7 cellular contexts compared by ENCODE assay signal in the genomic region with DNA sequence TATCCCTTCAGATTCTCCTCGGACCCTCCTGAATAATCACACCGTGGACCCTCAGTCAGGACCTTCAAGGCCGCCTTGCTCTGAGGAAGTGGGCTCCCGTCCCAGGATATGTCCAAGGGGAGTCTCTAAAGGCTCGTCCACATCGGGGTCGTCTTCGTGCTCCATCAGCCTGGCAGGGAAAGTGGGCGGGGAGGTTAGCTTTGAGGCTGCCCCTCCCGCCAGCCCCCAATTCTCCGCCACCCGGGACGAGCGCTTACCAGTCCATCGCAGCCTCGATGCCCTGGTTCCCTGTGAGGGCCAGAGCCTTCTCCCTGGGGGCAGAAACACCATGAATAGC. TPM values are rescaled to one million over a fixed set of nuclear protein-coding genes. Genes with fewer than 3 reads are reported as not detected.
A peak's percentile ranks its signal among the peaks of the same experiment; 100 is the strongest.
DNase-seq lines count a peak whose midpoint lies in the region; ATAC-seq and TF ChIP-seq lines count a peak whose summit lies in the region.

No MANE protein-coding gene starts in this region.

- H3K36me3 Mint-ChIP-seq in activated CD8-positive, alpha-beta T cell treated with anti-CD3 and anti-CD28 coated beads, Interleukin-2, amount 10 ng/mL, durations not matched to agents 7 days and 5 days (ENCODE audit: low read depth), result peaks cover 36% of the 10 kb centered on the region

- DNase-seq in activated CD8-positive, alpha-beta T cell treated with anti-CD3 and anti-CD28 coated beads, Interleukin-2, amount 10 ng/mL, durations not matched to agents 7 days and 5 days, result no peak
- DNase-seq in GM13977 (ENCODE audit: low spot score), result no peak

- peaks cover 47% of the 10 kb centered on the region for H3K4me1 Mint-ChIP-seq in activated CD8-positive, alpha-beta T cell treated with anti-CD3 and anti-CD28 coated beads, Interleukin-2, amount 10 ng/mL, durations not matched to agents 7 days and 5 days (ENCODE audit: low read depth)

- POLR2A ChIA-PET in activated CD8-positive, alpha-beta T cell treated with anti-CD3 and anti-CD28 coated beads, Interleukin-2, amount 10 ng/mL, durations not matched to agents 7 days and 5 days (lab: Charles Lee), result interaction anchor here (0.6 to 3.4 kb wide), 8 partner anchors 14 to 176 kb away, joined by 3 to 24 read pairs (median 4); a partner anchor contains a TSS

- in situ Hi-C loops in GM13977 (cut with MboI; ENCODE audit: low pct_unique_long_range_greater_than_20kb, low sequenced_read_pairs, unreplicated experiment), result no loop called here

- no peaks in the 10 kb centered on the region for H3K9me3 ChIP-seq in iPS-18c (ENCODE audit: control insufficient read depth, insufficient read depth, low read length)
- H3K9me3 ChIP-seq in stomach smooth muscle (ENCODE audit: control insufficient read depth in 2 of 2, low read length in 2 of 2), result no peaks in the 10 kb centered on the region

- CTCF ChIA-PET in activated CD8-positive, alpha-beta T cell treated with anti-CD3 and anti-CD28 coated beads, Interleukin-2, amount 10 ng/mL, durations not matched to agents 7 days and 5 days (lab: Charles Lee), result interaction anchor here (7.0 kb wide), 1 partner anchor 16 kb away, joined by 77 read pairs; no protein-coding TSS in a partner anchor

- peak overlapping the region; percentile 96 for H3K9ac ChIP-seq in stomach smooth muscle (ENCODE audit: low read length in 2 of 2)

- no peaks in the 10 kb centered on the region for H3K9me3 Mint-ChIP-seq in activated CD8-positive, alpha-beta T cell treated with anti-CD3 and anti-CD28 coated beads, Interleukin-2, amount 10 ng/mL, durations not matched to agents 7 days and 5 days (ENCODE audit: insufficient read depth)

- H3K27me3 Mint-ChIP-seq in activated CD8-positive, alpha-beta T cell treated with anti-CD3 and anti-CD28 coated beads, Interleukin-2, amount 10 ng/mL, durations not matched to agents 7 days and 5 days (ENCODE audit: low read depth), result no peaks in the 10 kb centered on the region

- peak; percentile 19 for ATAC-seq in HG02970 (IDR thresholded peaks at IDR 0.05; ENCODE audit: low FRiP score, unreplicated experiment)
- ATAC-seq in activated CD8-positive, alpha-beta T cell treated with anti-CD3 and anti-CD28 coated beads, Interleukin-2, amount 10 ng/mL, durations not matched to agents 7 days and 5 days, result no peak
- no peak for ATAC-seq in HG03175 (IDR thresholded peaks at IDR 0.05; ENCODE audit: unreplicated experiment)
- no peak for ATAC-seq in GM19395 (IDR thresholded peaks at IDR 0.05; ENCODE audit: unreplicated experiment)

- H3K4me3 ChIP-seq in iPS-18c (ENCODE audit: insufficient read depth, low read depth, low read length), result peak overlapping the region; percentile 94
- peak overlapping the region; percentile 72 to 95 for H3K4me3 ChIP-seq in stomach smooth muscle (ENCODE audit: low read length in 2 of 2)

- no peaks in the 10 kb centered on the region for H3K27me3 ChIP-seq in stomach smooth muscle (ENCODE audit: control insufficient read depth in 1 of 2, insufficient read depth in 2 of 2, low read length in 2 of 2)

- H3K27ac ChIP-seq in stomach smooth muscle (ENCODE audit: low read length), result peak overlapping the region; percentile 82

- H3K27ac Mint-ChIP-seq in activated CD8-positive, alpha-beta T cell treated with anti-CD3 and anti-CD28 coated beads, Interleukin-2, amount 10 ng/mL, durations not matched to agents 7 days and 5 days, result peak overlapping the region; percentile 87

- peak overlapping the region; percentile 92 for H3K4me3 Mint-ChIP-seq in activated CD8-positive, alpha-beta T cell treated with anti-CD3 and anti-CD28 coated beads, Interleukin-2, amount 10 ng/mL, durations not matched to agents 7 days and 5 days

- TF ChIP-seq CTCF in GM13977 (IDR thresholded peaks at IDR 0.05; ENCODE audit: extremely low read depth, insufficient read depth, missing control alignments), result no peak

- H3K4me1 ChIP-seq in stomach smooth muscle (ENCODE audit: control insufficient read depth, insufficient read depth, low read length), result peaks cover 8% of the 10 kb centered on the region

- peaks cover 3 to 17% of the 10 kb centered on the region in 2 donors for H3K36me3 ChIP-seq in stomach smooth muscle (ENCODE audit: control insufficient read depth in 2 of 2, insufficient read depth in 2 of 2, low read length in 2 of 2)

RNA-seq across cellular contexts. Expression of a gene that starts 0.5 kb away (rescaled TPM):
- 100 to 1,000 TPM; 107 to 118 TPM for total RNA-seq in activated CD8-positive, alpha-beta T cell treated with anti-CD3 and anti-CD28 coated beads, Interleukin-2, amount 10 ng/mL, durations not matched to agents 7 days and 5 days

RNA-seq across cellular contexts. Expression of a gene that starts 6.3 kb away (rescaled TPM):
- 10 to 100 TPM; 22.3 to 25.0 TPM for total RNA-seq in activated CD8-positive, alpha-beta T cell treated with anti-CD3 and anti-CD28 coated beads, Interleukin-2, amount 10 ng/mL, durations not matched to agents 7 days and 5 days

RNA-seq across cellular contexts. Expression of a gene that starts 6.9 kb away (rescaled TPM):
- total RNA-seq in activated CD8-positive, alpha-beta T cell treated with anti-CD3 and anti-CD28 coated beads, Interleukin-2, amount 10 ng/mL, durations not matched to agents 7 days and 5 days, result 1 to 10 TPM; 7.5 TPM

RNA-seq across cellular contexts. Expression of a gene that starts 10.9 kb away (rescaled TPM):
- under 1 TPM; 0.21 to 0.34 TPM for total RNA-seq in activated CD8-positive, alpha-beta T cell treated with anti-CD3 and anti-CD28 coated beads, Interleukin-2, amount 10 ng/mL, durations not matched to agents 7 days and 5 days

RNA-seq across cellular contexts. Expression of a gene that starts 13.3 kb away (rescaled TPM):
- 10 to 100 TPM; 21.9 to 22.8 TPM for total RNA-seq in activated CD8-positive, alpha-beta T cell treated with anti-CD3 and anti-CD28 coated beads, Interleukin-2, amount 10 ng/mL, durations not matched to agents 7 days and 5 days
